Comparison of ENCODE assay signal across 9 cellular contexts in the genomic region with DNA sequence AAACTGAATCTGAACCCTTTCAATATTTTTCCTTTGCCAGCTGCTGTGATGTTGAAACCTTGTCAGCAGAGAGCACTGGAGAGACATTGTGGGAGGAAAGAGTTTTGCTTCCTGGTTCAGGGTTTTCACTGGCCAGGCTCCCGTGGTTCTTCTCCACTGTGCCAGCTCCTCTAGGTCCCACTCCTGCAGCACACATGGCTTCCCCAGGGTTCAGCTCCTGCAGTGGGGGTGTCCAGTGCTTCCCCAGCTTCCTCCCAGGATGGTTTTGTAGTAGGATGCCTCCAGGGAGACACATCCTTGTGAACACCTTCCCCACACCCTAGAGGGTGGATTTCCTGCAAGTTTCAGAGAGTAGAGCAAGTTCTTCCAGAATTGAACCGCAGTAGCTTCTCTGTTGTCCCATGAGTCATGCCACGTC. TPM values are rescaled to one million over a fixed set of nuclear protein-coding genes. Genes with fewer than 3 reads are reported as not detected.
DNase-seq lines count a peak whose midpoint lies in the region; ATAC-seq and TF ChIP-seq lines count a peak whose summit lies in the region.
"Had no signal": no experiment of that assay in that cellular context is flagged by ENCODE, and none has a peak within 500 bp of the region (broad histone marks: within the 10 kb centered on the region; RNA-seq: fewer than 3 reads in every experiment).

No MANE protein-coding gene starts in this region.

- no peak overlapping the region for H4K12ac ChIP-seq in trophoblast cell (ENCODE audit: low read depth, low read length)

- H2BK5ac ChIP-seq in trophoblast cell (ENCODE audit: low read depth, low read length, poor library complexity): no peak overlapping the region

- H3K79me1 ChIP-seq in trophoblast cell (ENCODE audit: low read length): no peaks in the 10 kb centered on the region

- no peak overlapping the region for H3K27ac ChIP-seq in trophoblast cell (ENCODE audit: low read depth, low read length)

- no peak overlapping the region for H2AK5ac ChIP-seq in trophoblast cell (ENCODE audit: low read length)

- H4K8ac ChIP-seq in trophoblast cell (ENCODE audit: low read depth, low read length): peak overlapping the region; percentile 78

- peak; percentile 32 for DNase-seq in A172 (ENCODE audit: low spot score)
- DNase-seq in GM13976 (ENCODE audit: low spot score): peak; percentile 17
- DNase-seq in NCI-H69 (lab: John Stamatoyannopoulos, UW): peak; percentile 4
- peak; percentile 86 for DNase-seq in epithelial cell of esophagus (ENCODE audit: low read depth)
- peak in 1 of 2 donors; percentile 9 for DNase-seq in trophoblast cell
- no peak for DNase-seq in T-helper 1 cell
- DNase-seq: activated naive CD8-positive, alpha-beta T cell treated with anti-CD3 and anti-CD28 coated beads, Interleukin-2, amount 10 ng/mL, durations not matched to agents 7 days and 5 days had no signal

- no peak overlapping the region for H4K91ac ChIP-seq in trophoblast cell (ENCODE audit: low read depth, low read length)

- no peak overlapping the region for H3K9ac ChIP-seq in trophoblast cell (ENCODE audit: low read length)

- no peak overlapping the region for H3K18ac ChIP-seq in trophoblast cell (ENCODE audit: low read length)

- H3K79me2 ChIP-seq in trophoblast cell (ENCODE audit: control insufficient read depth, insufficient read depth, low read length, poor library complexity): no peaks in the 10 kb centered on the region

- ATAC-seq in HG02885 (IDR thresholded peaks at IDR 0.05; ENCODE audit: poor library complexity, unreplicated experiment) (no peak), GM18861 (IDR thresholded peaks at IDR 0.05; ENCODE audit: unreplicated experiment) (no peak)

- no peaks in the 10 kb centered on the region for H3K27me3 ChIP-seq in trophoblast cell (ENCODE audit: insufficient read depth, low read length)

- no peak overlapping the region for H3K4me2 ChIP-seq in trophoblast cell (ENCODE audit: low read length)

- H3K4me1 ChIP-seq in trophoblast cell (ENCODE audit: control insufficient read depth in 1 of 2, insufficient read depth in 2 of 2, low read length in 2 of 2): no peaks in the 10 kb centered on the region

- no peak overlapping the region for H2BK12ac ChIP-seq in trophoblast cell (ENCODE audit: low read length)

- no CpG with 5 or more reads among the region's 3 CpGs for WGBS in trophoblast cell (ENCODE audit: extremely low coverage, insufficient coverage, insufficient read length)

- no peaks in the 10 kb centered on the region for H3K36me3 ChIP-seq in trophoblast cell (ENCODE audit: control insufficient read depth in 1 of 2, insufficient read depth in 2 of 2, low read length in 2 of 2)

- no peak overlapping the region for H2AFZ ChIP-seq in trophoblast cell (ENCODE audit: insufficient read depth, low read length, poor library complexity)

- no peak overlapping the region for H2BK120ac ChIP-seq in trophoblast cell (ENCODE audit: insufficient read depth, low read length, poor library complexity)

- in situ Hi-C loops in GM13976 (cut with MboI; ENCODE audit: low sequenced_read_pairs, unreplicated experiment): no loop called here

- no peak for TF ChIP-seq CTCF in GM13976 (IDR thresholded peaks at IDR 0.05; ENCODE audit: borderline replicate concordance, control extremely low read depth, extremely low read depth, insufficient read depth, missing control alignments)
- TF ChIP-seq CTCF in epithelial cell of esophagus (IDR thresholded peaks at IDR 0.05; ENCODE audit: insufficient read depth, low read depth, low read length, missing control alignments): peak; percentile 56

- H3K4me3 ChIP-seq in epithelial cell of esophagus (ENCODE audit: low read length) (no peak overlapping the region), trophoblast cell (ENCODE audit: low read depth, low read length) (no peak overlapping the region)

- no peak overlapping the region for H3K4ac ChIP-seq in trophoblast cell (ENCODE audit: low read depth, low read length)

- no peak overlapping the region for H3K14ac ChIP-seq in trophoblast cell (ENCODE audit: low read length)

- H3K9me3 ChIP-seq in trophoblast cell (ENCODE audit: insufficient read depth, low read depth, low read length): peaks cover 3% of the 10 kb centered on the region

- no peak overlapping the region for H3K23ac ChIP-seq in trophoblast cell (ENCODE audit: low read length)

RNA-seq across cellular contexts. Expression of a gene that starts 24.0 kb away (rescaled TPM):
- not detected in 2 replicates for total RNA-seq in A172 (2014; rRNA removed; shearing (Covaris generic))
- polyA plus RNA-seq in trophoblast cell (2013): not detected in 2 replicates
- total RNA-seq: activated naive CD8-positive, alpha-beta T cell treated with anti-CD3 and anti-CD28 coated beads, Interleukin-2, amount 10 ng/mL, durations not matched to agents 7 days and 5 days had no signal

Comparison
In these comparisons a context has a peak if more than half of its experiments do, and no peak if none do; other contexts are left out.
1. DNase-seq: peak in A172 (single experiment), GM13976 (single experiment), NCI-H69 (single experiment) and epithelial cell of esophagus (single experiment); none in T-helper 1 cell (0 of 5).